Comparison of ENCODE assay signal across 9 cellular contexts in the genomic region with DNA sequence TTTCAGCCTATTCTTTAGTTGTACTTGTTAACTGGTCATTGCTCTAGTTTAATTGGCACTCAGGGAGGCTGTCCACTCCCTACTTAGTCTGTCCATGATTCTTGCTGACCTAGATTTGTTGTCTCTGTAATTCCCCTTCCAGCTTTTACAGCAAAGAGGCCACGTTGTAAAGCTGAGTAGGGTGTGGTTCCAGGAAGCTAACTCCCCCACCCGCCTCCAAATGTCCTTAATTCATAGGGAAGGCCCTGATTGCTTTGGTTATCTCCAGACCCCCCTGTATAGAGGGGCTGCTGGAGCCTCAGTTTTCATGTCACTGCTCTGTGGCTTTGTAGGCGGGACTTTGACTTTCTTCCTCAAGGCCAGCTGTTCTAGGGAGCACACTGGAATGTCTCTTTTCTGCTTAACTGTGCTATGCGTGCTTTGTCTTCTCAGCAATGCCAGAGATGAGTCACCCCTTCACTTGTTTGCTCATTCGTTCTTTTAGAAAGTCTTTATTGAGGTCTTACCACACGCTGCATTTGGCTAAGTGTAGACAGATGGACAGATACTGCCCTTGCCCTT.
DNase-seq lines count a peak whose midpoint lies in the region; ATAC-seq, FAIRE-seq and TF ChIP-seq lines count a peak whose summit lies in the region.
"Had no signal": no experiment of that assay in that cellular context is flagged by ENCODE, and none has a peak within 500 bp of the region (broad histone marks: within the 10 kb centered on the region; RNA-seq: fewer than 3 reads in every experiment).

No MANE protein-coding gene starts in this region.

- DNase-seq in A549 (ENCODE audit: low read depth in 1 of 2, low spot score in 1 of 2) (peak; percentile 64 to 92), astrocyte (ENCODE audit: low read depth) (peak; percentile 98), kidney glomerular epithelial cell (lab: John Stamatoyannopoulos, UW) (peak; percentile 84), NCI-H1417 treated with DMSO at 0.1 percent for 48 hours (lab: John Stamatoyannopoulos, UW) (no peak)
- no peak for DNase-seq in activated naive CD8-positive, alpha-beta T cell treated with anti-CD3 and anti-CD28 coated beads, Interleukin-2, amount 50 U/mL, for 24 hours

- TF ChIP-seq RAD21 in A549 (conservative IDR thresholded peaks at IDR 0.05 in 1 of 2, IDR thresholded peaks at IDR 0.05 in 1 of 2) = peak; percentile 55 to 56

- no peaks in the 10 kb centered on the region for H3K36me3 ChIP-seq in astrocyte (ENCODE audit: insufficient read depth, low read length)

- peaks cover 33% of the 10 kb centered on the region for H3K4me1 Mint-ChIP-seq in astrocyte (ENCODE audit: low read depth, unreplicated experiment)
- no peaks in the 10 kb centered on the region for H3K4me1 Mint-ChIP-seq in activated naive CD8-positive, alpha-beta T cell treated with anti-CD3 and anti-CD28 coated beads, Interleukin-2, amount 50 U/mL, for 24 hours

- H3K27me3 Mint-ChIP-seq in astrocyte (ENCODE audit: low read depth, unreplicated experiment) = no peaks in the 10 kb centered on the region
- no peaks in the 10 kb centered on the region for H3K27me3 Mint-ChIP-seq in activated naive CD8-positive, alpha-beta T cell treated with anti-CD3 and anti-CD28 coated beads, Interleukin-2, amount 50 U/mL, for 24 hours

- no peak overlapping the region for H3K4me3 Mint-ChIP-seq in astrocyte (ENCODE audit: unreplicated experiment)
- no peak overlapping the region for H3K4me3 Mint-ChIP-seq in activated naive CD8-positive, alpha-beta T cell treated with anti-CD3 and anti-CD28 coated beads, Interleukin-2, amount 50 U/mL, for 24 hours

- H3K79me2 ChIP-seq in astrocyte (ENCODE audit: insufficient read depth, low read length) = no peaks in the 10 kb centered on the region

- 3% methylated on average over 6 of the region's 6 CpGs for WGBS in A549 (ENCODE audit: missing lambda C conversion rate)

- TF ChIP-seq CTCF in A549 (IDR thresholded peaks at IDR 0.05) (no peak), astrocyte (IDR thresholded peaks at IDR 0.05; ENCODE audit: insufficient read depth, low read depth, low read length) (no peak)

- H3K27ac Mint-ChIP-seq in astrocyte (ENCODE audit: unreplicated experiment) = peak overlapping the region; percentile 89
- H3K27ac Mint-ChIP-seq in activated naive CD8-positive, alpha-beta T cell treated with anti-CD3 and anti-CD28 coated beads, Interleukin-2, amount 50 U/mL, for 24 hours = no peak overlapping the region

- peak; percentile 16 to 65; a peak in 1 of 5 replicates for TF ChIP-seq EP300 in A549 (IDR thresholded peaks at IDR 0.05)

- peak; percentile 98 to 99 for ATAC-seq in A549
- ATAC-seq in HG02870 (IDR thresholded peaks at IDR 0.05; ENCODE audit: unreplicated experiment) = peak; percentile 90
- no peak for ATAC-seq in activated naive CD8-positive, alpha-beta T cell treated with anti-CD3 and anti-CD28 coated beads, Interleukin-2, amount 50 U/mL, for 24 hours
- no peak for ATAC-seq in GM19455 (IDR thresholded peaks at IDR 0.05; ENCODE audit: unreplicated experiment)
- ATAC-seq in GM18517 (IDR thresholded peaks at IDR 0.05; ENCODE audit: unreplicated experiment) = no peak

- no peaks in the 10 kb centered on the region for H3K27me3 ChIP-seq in astrocyte (ENCODE audit: insufficient read depth, low read length)

- H4K20me1 ChIP-seq in astrocyte (ENCODE audit: insufficient read depth, low read length) = no peaks in the 10 kb centered on the region

- H3K4me2 ChIP-seq in A549 (peak overlapping the region; percentile 68), astrocyte (ENCODE audit: low read length) (peak overlapping the region; percentile 59)

- H3K4me1 ChIP-seq in A549 (peaks cover 24% of the 10 kb centered on the region), astrocyte (ENCODE audit: insufficient read depth, low read length) (peaks cover 10% of the 10 kb centered on the region)

- H3K9me3 ChIP-seq in A549 = no peaks in the 10 kb centered on the region
- no peaks in the 10 kb centered on the region for H3K9me3 ChIP-seq in astrocyte (ENCODE audit: insufficient read depth, low read depth, low read length)

- no peaks in the 10 kb centered on the region for H3K9me3 Mint-ChIP-seq in astrocyte (ENCODE audit: unreplicated experiment)
- H3K9me3 Mint-ChIP-seq in activated naive CD8-positive, alpha-beta T cell treated with anti-CD3 and anti-CD28 coated beads, Interleukin-2, amount 50 U/mL, for 24 hours = no peaks in the 10 kb centered on the region

- POLR2A ChIA-PET in A549 (lab: Yijun Ruan, JAX) = interaction anchor here (1.0 to 1.5 kb wide), 4 partner anchors 9 to 415 kb away, joined by 3 to 8 read pairs (median 3); partner anchors contain the start of genes JAG1 and MKKS

- TF ChIP-seq POLR2A in A549 (IDR thresholded peaks at IDR 0.05; ENCODE audit: low read length) = no peak

- H3K36me3 Mint-ChIP-seq in astrocyte (ENCODE audit: low read depth, unreplicated experiment) = no peaks in the 10 kb centered on the region
- H3K36me3 Mint-ChIP-seq in activated naive CD8-positive, alpha-beta T cell treated with anti-CD3 and anti-CD28 coated beads, Interleukin-2, amount 50 U/mL, for 24 hours (ENCODE audit: low read depth) = no peaks in the 10 kb centered on the region

- CTCF ChIA-PET in A549 (lab: Yijun Ruan, JAX) = interaction anchor here (0.6 to 2.2 kb wide), 2 partner anchors 132 to 174 kb away, joined by 3 to 9 read pairs; partner anchors contain the start of gene JAG1

- FAIRE-seq in A549 (lab: Jason Lieb, UNC) (peak; percentile 100), astrocyte (lab: Jason Lieb, UNC) (peak; percentile 98)

- H3K27ac ChIP-seq in A549 (peak overlapping the region; percentile 82 to 86), astrocyte (ENCODE audit: low read depth, low read length) (peak overlapping the region; percentile 34)
- H3K27ac ChIP-seq: HL-60 had no signal

- H3K4me3 ChIP-seq in A549 = no peak overlapping the region
- H3K4me3 ChIP-seq in astrocyte (ENCODE audit: insufficient read depth, low read depth, low read length) = no peak overlapping the region

- H2AFZ ChIP-seq in astrocyte (ENCODE audit: low read depth, low read length) = peak overlapping the region; percentile 43

- no peak overlapping the region for H3K9ac ChIP-seq in astrocyte (ENCODE audit: low read length)

TF ChIP-seq in A549, 52 proteins besides CTCF, POLR2A, EP300 and RAD21:
- TF ChIP-seq FOSL2 (IDR thresholded peaks at IDR 0.05) (peak; percentile 95), FOSL2 (CRISPR knock-in tag; IDR thresholded peaks at IDR 0.05) (peak; percentile 99), JUN (IDR thresholded peaks at IDR 0.05) (peak; percentile 64 to 69; a peak in 2 of 5 replicates), HOXA7 (CRISPR knock-in tag; IDR thresholded peaks at IDR 0.05) (no peak), GATA3 (IDR thresholded peaks at IDR 0.05; ENCODE audit: borderline replicate concordance) (peak; percentile 94), JUNB (IDR thresholded peaks at IDR 0.05) (peak; percentile 82), MAZ (IDR thresholded peaks at IDR 0.05; ENCODE audit: borderline replicate concordance, low read depth, low read length) (no peak), CHD4 (IDR thresholded peaks at IDR 0.05; ENCODE audit: borderline replicate concordance) (no peak), CEBPB (IDR thresholded peaks at IDR 0.05) (peak in 1 of 2 experiments; percentile 77; a peak in 3 of 4 replicates), FOXS1 (CRISPR knock-in tag; IDR thresholded peaks at IDR 0.05) (no peak), MAFK (IDR thresholded peaks at IDR 0.05; ENCODE audit: partially characterized antibody) (peak; percentile 81), EHF (CRISPR knock-in tag; IDR thresholded peaks at IDR 0.05) (0 out of 2 replicates have a peak, but pooled peaks have one; percentile 50), MYC (IDR thresholded peaks at IDR 0.05; ENCODE audit: borderline replicate concordance, low read length) (no peak), PBX3 (IDR thresholded peaks at IDR 0.05) (peak; percentile 79), HOXB13 (CRISPR knock-in tag; IDR thresholded peaks at IDR 0.05; ENCODE audit: low read depth) (no peak; the same call in 1 of the 2 replicates), HOXB5 (CRISPR knock-in tag; IDR thresholded peaks at IDR 0.05) (no peak), E2F6 (IDR thresholded peaks at IDR 0.05; ENCODE audit: borderline replicate concordance, low read depth) (0 out of 2 replicates have a peak, but pooled peaks have one; percentile 22), BCL3 (IDR thresholded peaks at IDR 0.05) (peak; percentile 67; the same call in 1 of the 3 replicates), SMC3 (IDR thresholded peaks at IDR 0.05) (peak; percentile 63)
- TF ChIP-seq, protein P1, sequence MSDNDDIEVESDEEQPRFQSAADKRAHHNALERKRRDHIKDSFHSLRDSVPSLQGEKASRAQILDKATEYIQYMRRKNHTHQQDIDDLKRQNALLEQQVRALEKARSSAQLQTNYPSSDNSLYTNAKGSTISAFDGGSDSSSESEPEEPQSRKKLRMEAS (IDR thresholded peaks at IDR 0.05) = peak; percentile 95

Comparison
In these comparisons a context has a peak if more than half of its experiments do, and no peak if none do; other contexts are left out.
1. ATAC-seq: peak in A549 (2 of 2) and HG02870 (single experiment); none in activated naive CD8-positive, alpha-beta T cell treated with anti-CD3 and anti-CD28 coated beads, Interleukin-2, amount 50 U/mL, for 24 hours (single experiment), GM19455 (single experiment) and GM18517 (single experiment).
2. DNase-seq: peak in A549 (2 of 2), astrocyte (single experiment) and kidney glomerular epithelial cell (single experiment); none in activated naive CD8-positive, alpha-beta T cell treated with anti-CD3 and anti-CD28 coated beads, Interleukin-2, amount 50 U/mL, for 24 hours (single experiment) and NCI-H1417 treated with DMSO at 0.1 percent for 48 hours (single experiment).